ENCODE assay signal across 31 cellular contexts in genomic region chr20:33407796-33408195, GRCh38. TPM values are rescaled to one million over a fixed set of nuclear protein-coding genes. Genes with fewer than 3 reads are reported as not detected.
DNase-seq lines count a peak whose midpoint lies in the region; ATAC-seq lines count a peak whose summit lies in the region.
"Had no signal": no experiment of that assay in that cellular context is flagged by ENCODE, and none has a peak within 500 bp of the region (broad histone marks: within the 10 kb centered on the region; RNA-seq: fewer than 3 reads in every experiment).

No MANE protein-coding gene starts in this region.

- peaks cover 12% of the 10 kb centered on the region for H3K4me1 ChIP-seq in mesenchymal stem cell (ENCODE audit: control insufficient read depth, insufficient read depth, low read depth, low read length)
- H3K4me1 ChIP-seq: psoas muscle had no signal

- no peaks in the 10 kb centered on the region for H3K9me3 Mint-ChIP-seq in activated CD4-positive, alpha-beta memory T cell treated with anti-CD3 and anti-CD28 coated beads for 36 hours
- no peaks in the 10 kb centered on the region for H3K9me3 Mint-ChIP-seq in activated CD4-positive, alpha-beta memory T cell treated with anti-CD3 and anti-CD28 coated beads, Interleukin-2, amount 10 ng/mL, durations not matched to agents 7 days and 5 days
- no peaks in the 10 kb centered on the region for H3K9me3 Mint-ChIP-seq in activated T-helper 17 cell treated with anti-CD3 and anti-CD28 coated beads, Interleukin-2, amount 50 U/mL, for 72 hours
- H3K9me3 Mint-ChIP-seq: activated naive CD4-positive, alpha-beta T cell treated with anti-CD3 and anti-CD28 coated beads, Interleukin-2, amount 50 U/mL, for 24 hours; CD4-positive, alpha-beta memory T cell; mesothelial cell of epicardium had no signal

- no peak overlapping the region for H2BK15ac ChIP-seq in mesenchymal stem cell (ENCODE audit: low read depth, poor library complexity, severe bottlenecking)

- WGBS in mesenchymal stem cell = 7% methylated on average over 4 of the region's 4 CpGs

- H3K27ac Mint-ChIP-seq in activated CD4-positive, alpha-beta memory T cell treated with anti-CD3 and anti-CD28 coated beads for 36 hours = peak overlapping the region; percentile 39
- no peak overlapping the region for H3K27ac Mint-ChIP-seq in activated CD4-positive, alpha-beta memory T cell treated with anti-CD3 and anti-CD28 coated beads, Interleukin-2, amount 10 ng/mL, durations not matched to agents 7 days and 5 days
- peak overlapping the region; percentile 65 for H3K27ac Mint-ChIP-seq in activated T-helper 17 cell treated with anti-CD3 and anti-CD28 coated beads, Interleukin-2, amount 50 U/mL, for 72 hours
- H3K27ac Mint-ChIP-seq in T-helper 17 cell = no peak overlapping the region
- H3K27ac Mint-ChIP-seq: activated naive CD4-positive, alpha-beta T cell treated with anti-CD3 and anti-CD28 coated beads, Interleukin-2, amount 50 U/mL, for 24 hours; mesothelial cell of epicardium had no signal

- no peak overlapping the region for H4K8ac ChIP-seq in mesenchymal stem cell (ENCODE audit: low read length)

- no peak overlapping the region for H3K14ac ChIP-seq in mesenchymal stem cell (ENCODE audit: low read length in 2 of 2)

- no peaks in the 10 kb centered on the region for H3K27me3 ChIP-seq in mesenchymal stem cell (ENCODE audit: control insufficient read depth in 1 of 2, insufficient read depth in 1 of 2, low read length in 2 of 2)
- H3K27me3 ChIP-seq: sigmoid colon had no signal

- H3K27me3 Mint-ChIP-seq in activated CD4-positive, alpha-beta memory T cell treated with anti-CD3 and anti-CD28 coated beads for 36 hours = no peaks in the 10 kb centered on the region
- no peaks in the 10 kb centered on the region for H3K27me3 Mint-ChIP-seq in activated CD4-positive, alpha-beta memory T cell treated with anti-CD3 and anti-CD28 coated beads, Interleukin-2, amount 10 ng/mL, durations not matched to agents 7 days and 5 days
- no peaks in the 10 kb centered on the region for H3K27me3 Mint-ChIP-seq in activated T-helper 17 cell treated with anti-CD3 and anti-CD28 coated beads, Interleukin-2, amount 50 U/mL, for 72 hours
- H3K27me3 Mint-ChIP-seq in T-helper 17 cell = no peaks in the 10 kb centered on the region
- H3K27me3 Mint-ChIP-seq: activated naive CD4-positive, alpha-beta T cell treated with anti-CD3 and anti-CD28 coated beads, Interleukin-2, amount 50 U/mL, for 24 hours; CD4-positive, alpha-beta memory T cell had no signal

- no peak overlapping the region for H2AK5ac ChIP-seq in mesenchymal stem cell (ENCODE audit: low read length, severe bottlenecking)

- no peak overlapping the region for H3K4me2 ChIP-seq in mesenchymal stem cell (ENCODE audit: low read length, poor library complexity, severe bottlenecking)
- H3K4me2 ChIP-seq: KMS-11 had no signal

- DNase-seq in activated CD4-positive, alpha-beta memory T cell treated with anti-CD3 and anti-CD28 coated beads for 36 hours = no peak
- DNase-seq in activated CD4-positive, alpha-beta memory T cell treated with anti-CD3 and anti-CD28 coated beads, Interleukin-2, amount 10 ng/mL, durations not matched to agents 7 days and 5 days = no peak
- DNase-seq in mesenchymal stem cell = peak; percentile 45
- no peak for DNase-seq in T-helper 17 cell
- DNase-seq in inferior parietal cortex (ENCODE audit: extremely low spot score) = no peak
- DNase-seq in activated CD4-positive, alpha-beta T cell treated with anti-CD3 and anti-CD28 coated beads for 48 hours = no peak
- DNase-seq: activated CD4-positive, alpha-beta T cell treated with anti-CD3 and anti-CD28 coated beads, Interleukin-2, amount 50 U/mL, for 48 hours; activated CD8-positive, alpha-beta memory T cell treated with anti-CD3 and anti-CD28 coated beads, Interleukin-2, amount 50 U/mL, for 48 hours; CD4-positive, alpha-beta memory T cell; cortex of kidney; kidney; left ventricle myocardium superior; MM.1S; NCI-H1105 treated with DMSO at 0.1 percent for 48 hours; NCI-H187 treated with DMSO at 0.1 percent for 48 hours; NCI-H2171 treated with DMSO at 0.1 percent for 48 hours; NCI-H510A; psoas muscle; sigmoid colon; stimulated activated CD4-positive, alpha-beta T cell treated with anti-CD3 and anti-CD28 coated beads, Interleukin-12 subunit alpha, Interleukin-12 subunit beta, amount 100 ng/mL, for 4 hours; stimulated activated CD4-positive, alpha-beta T cell treated with anti-CD3 and anti-CD28 coated beads, Interleukin-4, amount 100 ng/mL, for 1 hour; T-helper 1 cell; trophoblast cell had no signal

- no peak overlapping the region for H3K4ac ChIP-seq in mesenchymal stem cell (ENCODE audit: low read depth in 1 of 2, low read length in 2 of 2)

- peaks cover 13% of the 10 kb centered on the region for H3K79me1 ChIP-seq in mesenchymal stem cell (replicated peaks; ENCODE audit: low read length, poor library complexity, severe bottlenecking)

- no peak overlapping the region for H3K23ac ChIP-seq in mesenchymal stem cell (ENCODE audit: low read length in 2 of 2)

- H2BK5ac ChIP-seq in mesenchymal stem cell (ENCODE audit: low read depth, low read length, poor library complexity, severe bottlenecking) = no peak overlapping the region

- intact Hi-C loops in activated CD4-positive, alpha-beta memory T cell treated with anti-CD3 and anti-CD28 coated beads for 36 hours (cut with micrococcal nuclease) = no loop called here

- peaks cover 3% of the 10 kb centered on the region for H3K4me1 Mint-ChIP-seq in activated CD4-positive, alpha-beta memory T cell treated with anti-CD3 and anti-CD28 coated beads for 36 hours (ENCODE audit: low read depth)
- H3K4me1 Mint-ChIP-seq in activated CD4-positive, alpha-beta memory T cell treated with anti-CD3 and anti-CD28 coated beads, Interleukin-2, amount 10 ng/mL, durations not matched to agents 7 days and 5 days = peaks cover 25% of the 10 kb centered on the region
- no peaks in the 10 kb centered on the region for H3K4me1 Mint-ChIP-seq in activated T-helper 17 cell treated with anti-CD3 and anti-CD28 coated beads, Interleukin-2, amount 50 U/mL, for 72 hours
- peaks cover 13% of the 10 kb centered on the region for H3K4me1 Mint-ChIP-seq in T-helper 17 cell
- H3K4me1 Mint-ChIP-seq: mesothelial cell of epicardium had no signal

- H3K36me3 ChIP-seq in mesenchymal stem cell (ENCODE audit: control insufficient read depth in 1 of 2, insufficient read depth in 2 of 2, low read depth in 1 of 2, low read length in 2 of 2) = peaks cover 42 to 73% of the 10 kb centered on the region in 2 experiments

- H3K18ac ChIP-seq in mesenchymal stem cell (ENCODE audit: low read depth in 1 of 2, low read length in 2 of 2) = no peak overlapping the region

- peak overlapping the region in 1 of 2 experiments; percentile 2 for H3K4me3 ChIP-seq in mesenchymal stem cell (ENCODE audit: insufficient read depth in 1 of 2, low read depth in 1 of 2, low read length in 2 of 2)
- H3K4me3 ChIP-seq: GM12878, psoas muscle, sigmoid colon, SK-N-MC had no signal

- H3K36me3 Mint-ChIP-seq in activated CD4-positive, alpha-beta memory T cell treated with anti-CD3 and anti-CD28 coated beads for 36 hours = peaks cover 2% of the 10 kb centered on the region
- H3K36me3 Mint-ChIP-seq in activated CD4-positive, alpha-beta memory T cell treated with anti-CD3 and anti-CD28 coated beads, Interleukin-2, amount 10 ng/mL, durations not matched to agents 7 days and 5 days (ENCODE audit: low read depth) = peaks cover 9% of the 10 kb centered on the region
- H3K36me3 Mint-ChIP-seq in activated T-helper 17 cell treated with anti-CD3 and anti-CD28 coated beads, Interleukin-2, amount 50 U/mL, for 72 hours (ENCODE audit: low read depth) = peaks cover 9% of the 10 kb centered on the region
- H3K36me3 Mint-ChIP-seq in T-helper 17 cell (ENCODE audit: low read depth) = peaks cover 6% of the 10 kb centered on the region

- no peak for ATAC-seq in activated T-helper 17 cell treated with anti-CD3 and anti-CD28 coated beads, Interleukin-2, amount 50 U/mL, for 72 hours (replicated peaks)
- ATAC-seq in T-helper 17 cell (no peak), GM21825 (IDR thresholded peaks at IDR 0.05; ENCODE audit: unreplicated experiment) (no peak)
- ATAC-seq: GM12878 had no signal

- no peak overlapping the region for H4K91ac ChIP-seq in mesenchymal stem cell (ENCODE audit: low read length)

- H2BK120ac ChIP-seq in mesenchymal stem cell (ENCODE audit: low read depth, low read length) = no peak overlapping the region

- H2AFZ ChIP-seq in mesenchymal stem cell (ENCODE audit: low read depth, low read length) = no peak overlapping the region

- no peak overlapping the region for H3K9ac ChIP-seq in mesenchymal stem cell (ENCODE audit: low read length)
- H3K9ac ChIP-seq: KMS-11 had no signal

- CTCF ChIA-PET in activated CD4-positive, alpha-beta memory T cell treated with anti-CD3 and anti-CD28 coated beads for 36 hours (lab: Charles Lee) = no interaction called here
- CTCF ChIA-PET in activated CD4-positive, alpha-beta memory T cell treated with anti-CD3 and anti-CD28 coated beads, Interleukin-2, amount 10 ng/mL, durations not matched to agents 7 days and 5 days (lab: Charles Lee) = no interaction called here

- H2BK12ac ChIP-seq in mesenchymal stem cell (ENCODE audit: low read length in 2 of 2) = no peak overlapping the region

- POLR2A ChIA-PET in activated CD4-positive, alpha-beta memory T cell treated with anti-CD3 and anti-CD28 coated beads for 36 hours (lab: Charles Lee) = no interaction called here
- POLR2A ChIA-PET in activated CD4-positive, alpha-beta memory T cell treated with anti-CD3 and anti-CD28 coated beads, Interleukin-2, amount 10 ng/mL, durations not matched to agents 7 days and 5 days (lab: Charles Lee) = no interaction called here

- H3K9me3 ChIP-seq in mesenchymal stem cell (ENCODE audit: control insufficient read depth, low read length) = peaks cover 5% of the 10 kb centered on the region
- no peaks in the 10 kb centered on the region for H3K9me3 ChIP-seq in T-helper 17 cell (ENCODE audit: control insufficient read depth, low read length, poor library complexity, severe bottlenecking)
- H3K9me3 ChIP-seq: psoas muscle, sigmoid colon had no signal

- H3K4me3 Mint-ChIP-seq in activated CD4-positive, alpha-beta memory T cell treated with anti-CD3 and anti-CD28 coated beads for 36 hours = no peak overlapping the region
- H3K4me3 Mint-ChIP-seq in activated CD4-positive, alpha-beta memory T cell treated with anti-CD3 and anti-CD28 coated beads, Interleukin-2, amount 10 ng/mL, durations not matched to agents 7 days and 5 days = no peak overlapping the region
- H3K4me3 Mint-ChIP-seq in activated T-helper 17 cell treated with anti-CD3 and anti-CD28 coated beads, Interleukin-2, amount 50 U/mL, for 72 hours = no peak overlapping the region
- H3K4me3 Mint-ChIP-seq in T-helper 17 cell = no peak overlapping the region
- H3K4me3 Mint-ChIP-seq: activated naive CD4-positive, alpha-beta T cell treated with anti-CD3 and anti-CD28 coated beads, Interleukin-2, amount 50 U/mL, for 24 hours; mesothelial cell of epicardium had no signal

- H3K27ac ChIP-seq in mesenchymal stem cell (ENCODE audit: low read length, poor library complexity, severe bottlenecking) = no peak overlapping the region
- H3K27ac ChIP-seq: 22Rv1, KMS-11, psoas muscle, SK-N-MC had no signal

RNA-seq across cellular contexts. Expression of gene CDK5RAP1, which starts 6.5 kb away (rescaled TPM):
- total RNA-seq in activated CD4-positive, alpha-beta memory T cell treated with anti-CD3 and anti-CD28 coated beads for 36 hours = 10 to 100 TPM; 39.6 to 40.3 TPM
- 10 to 100 TPM; 30.2 to 33.3 TPM for total RNA-seq in activated CD4-positive, alpha-beta memory T cell treated with anti-CD3 and anti-CD28 coated beads, Interleukin-2, amount 10 ng/mL, durations not matched to agents 7 days and 5 days
- total RNA-seq in activated T-helper 17 cell treated with anti-CD3 and anti-CD28 coated beads, Interleukin-2, amount 50 U/mL, for 72 hours = 10 to 100 TPM; 24.1 to 44.5 TPM
- 12.9 TPM for polyA plus RNA-seq in mesenchymal stem cell (2013, experiment 1 of 2)
- 12.4 TPM for polyA plus RNA-seq in mesenchymal stem cell (2013, experiment 2 of 2)
- total RNA-seq in T-helper 17 cell = 10 to 100 TPM; 55.6 to 61.9 TPM

RNA-seq across cellular contexts. Expression of gene SNTA1, which starts 35.8 kb away (rescaled TPM):
- 1 to 10 TPM; 5.6 to 5.7 TPM for total RNA-seq in activated CD4-positive, alpha-beta memory T cell treated with anti-CD3 and anti-CD28 coated beads for 36 hours
- 1 to 10 TPM; 5.6 to 6.9 TPM for total RNA-seq in activated CD4-positive, alpha-beta memory T cell treated with anti-CD3 and anti-CD28 coated beads, Interleukin-2, amount 10 ng/mL, durations not matched to agents 7 days and 5 days
- 1 to 10 TPM; 5.5 to 6.5 TPM for total RNA-seq in activated T-helper 17 cell treated with anti-CD3 and anti-CD28 coated beads, Interleukin-2, amount 50 U/mL, for 72 hours
- polyA plus RNA-seq in mesenchymal stem cell (2013, experiment 1 of 2) = 14.6 TPM
- 14.4 TPM for polyA plus RNA-seq in mesenchymal stem cell (2013, experiment 2 of 2)
- 1 to 10 TPM; 5.6 to 6.6 TPM for total RNA-seq in T-helper 17 cell

Comparison
In these comparisons a context has a peak if more than half of its experiments do, and no peak if none do; other contexts are left out.
1. H3K27ac Mint-ChIP-seq: peak in activated CD4-positive, alpha-beta memory T cell treated with anti-CD3 and anti-CD28 coated beads for 36 hours (single experiment) and activated T-helper 17 cell treated with anti-CD3 and anti-CD28 coated beads, Interleukin-2, amount 50 U/mL, for 72 hours (single experiment); none in activated CD4-positive, alpha-beta memory T cell treated with anti-CD3 and anti-CD28 coated beads, Interleukin-2, amount 10 ng/mL, durations not matched to agents 7 days and 5 days (single experiment) and T-helper 17 cell (single experiment).